Comparison of ENCODE assay signal across 1 cellular context in the genomic region with DNA sequence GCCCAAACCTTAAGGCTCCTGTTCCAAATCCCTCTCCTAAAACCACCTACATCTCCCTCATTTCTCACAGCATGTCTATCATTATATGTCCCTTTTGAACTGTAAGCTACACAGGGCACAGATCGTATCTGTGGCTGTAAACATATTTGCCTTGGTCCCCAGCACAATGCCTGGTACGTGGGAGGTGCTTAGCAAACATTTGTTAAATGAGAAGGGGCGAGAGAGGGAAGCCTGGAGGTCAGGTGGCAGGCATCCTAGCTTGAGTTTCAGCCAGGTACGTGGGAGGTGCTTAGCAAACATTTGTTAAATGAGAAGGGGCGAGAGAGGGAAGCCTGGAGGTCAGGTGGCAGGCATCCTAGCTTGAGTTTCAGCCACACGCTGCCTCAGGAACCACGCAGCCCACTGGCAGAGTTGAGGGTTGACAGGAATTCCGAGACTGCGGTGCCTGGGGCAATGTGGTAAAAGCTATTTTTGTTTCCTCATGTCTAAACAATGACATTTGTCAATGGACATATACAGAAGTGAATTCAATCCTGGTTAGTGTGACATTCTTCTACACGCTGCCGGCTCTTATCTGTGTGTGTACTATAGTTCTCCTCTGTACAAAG.
TF ChIP-seq lines count a peak whose summit lies in the region.

No MANE protein-coding gene starts in this region.

TF ChIP-seq in A549, 52 proteins besides CTCF, POLR2A, EP300 and RAD21 (continued from another document):
- TF ChIP-seq, protein P1, sequence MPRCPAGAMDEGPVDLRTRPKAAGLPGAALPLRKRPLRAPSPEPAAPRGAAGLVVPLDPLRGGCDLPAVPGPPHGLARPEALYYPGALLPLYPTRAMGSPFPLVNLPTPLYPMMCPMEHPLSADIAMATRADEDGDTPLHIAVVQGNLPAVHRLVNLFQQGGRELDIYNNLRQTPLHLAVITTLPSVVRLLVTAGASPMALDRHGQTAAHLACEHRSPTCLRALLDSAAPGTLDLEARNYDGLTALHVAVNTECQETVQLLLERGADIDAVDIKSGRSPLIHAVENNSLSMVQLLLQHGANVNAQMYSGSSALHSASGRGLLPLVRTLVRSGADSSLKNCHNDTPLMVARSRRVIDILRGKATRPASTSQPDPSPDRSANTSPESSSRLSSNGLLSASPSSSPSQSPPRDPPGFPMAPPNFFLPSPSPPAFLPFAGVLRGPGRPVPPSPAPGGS (IDR thresholded peaks at IDR 0.05): no peak
- TF ChIP-seq FOSL2 (IDR thresholded peaks at IDR 0.05) (no peak), FOSL2 (CRISPR knock-in tag; IDR thresholded peaks at IDR 0.05) (no peak), HMGXB4 (CRISPR knock-in tag; IDR thresholded peaks at IDR 0.05; ENCODE audit: borderline replicate concordance) (no peak), SMC3 (IDR thresholded peaks at IDR 0.05) (0 out of 3 replicates have a peak, but pooled peaks have one; percentile 6), RFX5 (IDR thresholded peaks at IDR 0.05) (no peak)
